In the genomic region with DNA sequence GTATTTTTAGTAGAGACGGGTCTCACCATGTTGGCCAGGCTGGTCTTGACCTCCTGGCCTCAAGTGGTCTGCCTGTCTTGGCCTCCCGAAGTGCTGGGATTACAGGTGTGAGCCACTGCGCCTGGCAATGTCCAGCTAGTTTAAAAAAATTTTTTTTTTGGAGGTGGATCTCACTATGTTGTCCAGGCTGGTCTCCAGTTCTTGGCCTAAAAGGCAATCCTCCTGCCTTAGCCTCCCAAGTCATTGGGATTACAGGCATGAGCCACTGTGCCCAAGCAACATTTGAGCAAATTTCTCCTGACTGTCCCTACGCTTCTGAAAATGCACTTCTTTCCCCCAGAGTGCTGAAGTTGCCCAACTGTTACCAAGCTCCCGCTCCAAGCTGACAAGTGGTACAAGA, we compare ENCODE assay signal across 16 cellular contexts. TPM values are rescaled to one million over a fixed set of nuclear protein-coding genes. Genes with fewer than 3 reads are reported as not detected.
DNase-seq lines count a peak whose midpoint lies in the region; ATAC-seq and TF ChIP-seq lines count a peak whose summit lies in the region.
"Had no signal": no experiment of that assay in that cellular context is flagged by ENCODE, and none has a peak within 500 bp of the region (broad histone marks: within the 10 kb centered on the region; RNA-seq: fewer than 3 reads in every experiment).

No MANE protein-coding gene starts in this region.

- peaks cover 58% of the 10 kb centered on the region for H3K36me3 Mint-ChIP-seq in activated naive CD4-positive, alpha-beta T cell treated with anti-CD3 and anti-CD28 coated beads for 36 hours (ENCODE audit: low read depth)

- no peak for TF ChIP-seq EP300 in stomach (IDR thresholded peaks at IDR 0.05)

- CTCF ChIA-PET in activated naive CD4-positive, alpha-beta T cell treated with anti-CD3 and anti-CD28 coated beads for 36 hours (lab: Charles Lee) = interaction anchor here (1.3 to 1.9 kb wide), 2 partner anchors 8 to 23 kb away, joined by 4 to 5 read pairs; partner anchors contain the start of gene MAP3K14

- H3K4me1 ChIP-seq in RWPE2 (ENCODE audit: insufficient read depth, poor library complexity, severe bottlenecking) = peaks cover 64% of the 10 kb centered on the region
- H3K4me1 ChIP-seq in esophagus squamous epithelium = peaks cover 72 to 100% (median 86%) of the 10 kb centered on the region in 3 donors
- H3K4me1 ChIP-seq in stomach = peaks cover 84 to 99% (median 95%) of the 10 kb centered on the region in 4 donors

- H3K9me3 Mint-ChIP-seq in activated naive CD4-positive, alpha-beta T cell treated with anti-CD3 and anti-CD28 coated beads for 36 hours = no peaks in the 10 kb centered on the region

- TF ChIP-seq CTCF in RWPE2 (IDR thresholded peaks at IDR 0.05; ENCODE audit: poor library complexity, severe bottlenecking) (no peak), esophagus squamous epithelium (IDR thresholded peaks at IDR 0.05) (no peak), stomach (IDR thresholded peaks at IDR 0.05) (no peak)

- H3K27ac ChIP-seq in RWPE2 (ENCODE audit: poor library complexity, severe bottlenecking) (peak overlapping the region; percentile 71), esophagus squamous epithelium (peak overlapping the region; percentile 47 to 99 (median 86)), stomach (peak overlapping the region; percentile 67 to 98 (median 96))

- peak overlapping the region; percentile 91 for H3K27ac Mint-ChIP-seq in activated naive CD4-positive, alpha-beta T cell treated with anti-CD3 and anti-CD28 coated beads for 36 hours

- no peaks in the 10 kb centered on the region for H3K27me3 Mint-ChIP-seq in activated naive CD4-positive, alpha-beta T cell treated with anti-CD3 and anti-CD28 coated beads for 36 hours (ENCODE audit: low read depth)

- H3K4me3 ChIP-seq in RWPE2 (ENCODE audit: severe bottlenecking) (no peak overlapping the region), esophagus squamous epithelium (no peak overlapping the region), stomach (no peak overlapping the region)
- H3K4me3 ChIP-seq: upper lobe of right lung had no signal

- no peak overlapping the region for H3K4me3 Mint-ChIP-seq in activated naive CD4-positive, alpha-beta T cell treated with anti-CD3 and anti-CD28 coated beads for 36 hours

- H3K4me1 Mint-ChIP-seq in activated naive CD4-positive, alpha-beta T cell treated with anti-CD3 and anti-CD28 coated beads for 36 hours (ENCODE audit: low read depth) = peaks cover 87% of the 10 kb centered on the region

- no peaks in the 10 kb centered on the region for H3K27me3 ChIP-seq in RWPE2 (ENCODE audit: insufficient read depth, poor library complexity, severe bottlenecking)
- no peaks in the 10 kb centered on the region for H3K27me3 ChIP-seq in esophagus squamous epithelium
- H3K27me3 ChIP-seq in stomach = no peaks in the 10 kb centered on the region
- H3K27me3 ChIP-seq: upper lobe of right lung had no signal

- H3K9me3 ChIP-seq in RWPE2 (ENCODE audit: severe bottlenecking) (no peaks in the 10 kb centered on the region), esophagus squamous epithelium (no peaks in the 10 kb centered on the region), stomach (no peaks in the 10 kb centered on the region)
- H3K9me3 ChIP-seq: upper lobe of right lung had no signal

- intact Hi-C loops in activated naive CD4-positive, alpha-beta T cell treated with anti-CD3 and anti-CD28 coated beads for 36 hours (cut with micrococcal nuclease) = no loop called here
- intact Hi-C loops in esophagus squamous epithelium (cut with DNase I) (no loop called here), stomach (cut with DNase I; ENCODE audit: low total_unique reads) (no loop called here)

- TF ChIP-seq POLR2A in esophagus squamous epithelium (IDR thresholded peaks at IDR 0.05) (no peak), stomach (IDR thresholded peaks at IDR 0.05) (no peak)

- 92 to 93% methylated on average over 4 to 5 of the region's 5 CpGs for WGBS in esophagus squamous epithelium, 2 donors
- 94 to 99% (median 96%) methylated on average over 4 to 5 of the region's 5 CpGs for WGBS in stomach, 5 donors

- H3K36me3 ChIP-seq in RWPE2 (ENCODE audit: low read depth) (peaks cover 35% of the 10 kb centered on the region), esophagus squamous epithelium (peaks cover 0 to 16% (median 0%) of the 10 kb centered on the region in 3 donors), stomach (no peaks in the 10 kb centered on the region)
- H3K36me3 ChIP-seq: upper lobe of right lung had no signal

- DNase-seq in activated naive CD4-positive, alpha-beta T cell treated with anti-CD3 and anti-CD28 coated beads for 36 hours = no peak
- no peak for DNase-seq in activated naive CD4-positive, alpha-beta T cell treated with Interleukin-2 at 50 U/mL for 16 hours
- no peak for DNase-seq in RWPE2 (ENCODE audit: low spot score)
- DNase-seq in esophagus squamous epithelium (lab: John Stamatoyannopoulos, UW) = no peak
- DNase-seq in stomach = no peak
- no peak for DNase-seq in hippocampal formation (lab: John Stamatoyannopoulos, UW)
- DNase-seq in NCI-H510A (lab: John Stamatoyannopoulos, UW) = no peak
- no peak for DNase-seq in NCI-H345 (lab: John Stamatoyannopoulos, UW)
- DNase-seq: caudate nucleus, KBM-7, NCI-H1694 treated with DMSO at 0.1 percent for 48 hours, NCI-H69, occipital lobe, Right ventricle myocardium superior, upper lobe of right lung had no signal

- ATAC-seq in RWPE2 (ENCODE audit: low read depth) = no peak
- ATAC-seq: upper lobe of right lung had no signal

RNA-seq across cellular contexts. Expression of gene MAP3K14, which starts 8.0 kb away (rescaled TPM):
- total RNA-seq in activated naive CD4-positive, alpha-beta T cell treated with anti-CD3 and anti-CD28 coated beads for 36 hours = 10 to 100 TPM; 45.5 to 52.0 TPM
- total RNA-seq in esophagus squamous epithelium (10 to 100 TPM in 1 of 4 donors, 1 to 10 TPM in 3; 3.7 to 14.7 (median 6.7) TPM), stomach (10 to 100 TPM in 2 of 5 donors, 1 to 10 TPM in 3; 1.2 to 17.7 (median 9.7) TPM)
- polyA plus RNA-seq in stomach = 10 to 100 TPM in 1 of 3 donors, 1 to 10 TPM in 2; 6.3 to 11.0 (median 6.4) TPM

RNA-seq across cellular contexts. Expression of gene SPATA32, which starts 46.9 kb away (rescaled TPM):
- under 1 TPM in 1 of 2 experiments, not detected in 1; 0.12 TPM for total RNA-seq in activated naive CD4-positive, alpha-beta T cell treated with anti-CD3 and anti-CD28 coated beads for 36 hours
- total RNA-seq in esophagus squamous epithelium = not detected
- not detected for total RNA-seq in stomach
- not detected for polyA plus RNA-seq in stomach
- total RNA-seq: liver, occipital lobe, Right ventricle myocardium superior, upper lobe of right lung had no signal
- polyA plus RNA-seq: liver had no signal
